Comparison of ENCODE assay signal across 8 cellular contexts in the genomic region with DNA sequence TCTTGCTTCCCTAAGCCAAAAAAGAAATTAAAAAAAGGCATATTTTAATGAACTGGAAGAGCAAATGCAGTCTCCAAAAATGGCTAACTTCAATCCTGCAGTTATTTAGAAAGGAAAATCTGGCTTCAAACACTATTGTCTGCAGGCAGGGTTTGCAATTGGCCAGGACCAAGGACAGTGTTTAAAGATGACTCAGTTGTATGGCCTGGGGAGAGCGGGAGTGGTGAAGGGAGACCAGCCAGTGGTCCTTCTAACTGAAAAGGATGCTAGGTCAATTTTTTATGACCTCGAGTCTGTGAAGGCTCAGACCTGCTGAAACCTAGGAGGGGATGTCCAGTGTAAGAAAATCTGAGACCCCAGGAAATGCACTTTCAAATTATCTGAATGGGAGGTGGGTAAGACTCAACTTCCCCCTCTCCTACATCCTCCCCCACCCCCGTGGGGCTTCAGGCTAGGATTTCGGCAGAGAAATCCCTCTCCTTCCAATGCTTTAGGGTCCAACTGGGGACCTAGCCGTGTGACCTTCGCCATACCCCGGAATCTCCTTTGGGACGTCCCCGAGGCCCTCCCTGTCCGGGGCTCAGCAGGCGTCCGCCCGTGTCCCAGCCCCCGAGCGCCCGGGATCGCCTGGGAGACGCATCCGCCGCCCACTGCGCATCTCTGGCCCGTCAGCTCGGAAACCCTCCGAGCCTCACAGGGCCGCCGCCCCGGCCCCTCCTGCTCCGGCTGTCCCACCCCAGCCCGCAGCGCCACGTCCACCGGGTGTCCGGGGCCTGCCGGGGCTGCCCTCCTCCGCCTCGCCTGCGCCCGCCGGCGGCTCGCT. TPM values are rescaled to one million over a fixed set of nuclear protein-coding genes. Genes with fewer than 3 reads are reported as not detected.
DNase-seq lines count a peak whose midpoint lies in the region; ATAC-seq, FAIRE-seq and TF ChIP-seq lines count a peak whose summit lies in the region.

No MANE protein-coding gene starts in this region.

- no peaks in the 10 kb centered on the region for H4K20me1 ChIP-seq in keratinocyte (ENCODE audit: control insufficient read depth, extremely low read depth, insufficient read depth, low read length)

- peak overlapping the region in 2 of 3 experiments; percentile 13 to 22 for H3K4me3 ChIP-seq in keratinocyte (ENCODE audit: control insufficient read depth in 2 of 3, extremely low read depth in 1 of 3, insufficient read depth in 2 of 3, low read depth in 1 of 3, low read length in 3 of 3)

- no peak for TF ChIP-seq CTCF in GM10248 (IDR thresholded peaks at IDR 0.05; ENCODE audit: control extremely low read depth, extremely low read depth, low read depth, missing control alignments)
- TF ChIP-seq CTCF in MCF 10A (IDR thresholded peaks at IDR 0.05; ENCODE audit: unreplicated experiment): no peak
- no peak for TF ChIP-seq CTCF in keratinocyte (optimal IDR thresholded peaks at IDR 0.05 in 1 of 3, IDR thresholded peaks at IDR 0.05 in 1 of 3, conservative IDR thresholded peaks at IDR 0.05 in 1 of 3; ENCODE audit: extremely low read depth in 1 of 3, insufficient read depth in 2 of 3, low read length in 3 of 3)

- dilution Hi-C loops in keratinocyte (cut with MboI; ENCODE audit: extremely low pct_ligation_motif_present, low sequenced_read_pairs): no loop called here

- no peaks in the 10 kb centered on the region for H3K79me2 ChIP-seq in keratinocyte (ENCODE audit: control insufficient read depth, insufficient read depth, low read length)

- H3K27me3 ChIP-seq in keratinocyte (ENCODE audit: control insufficient read depth, extremely low read depth, insufficient read depth, low read length): peaks cover 23% of the 10 kb centered on the region

- H3K4me3 Mint-ChIP-seq in MCF 10A (ENCODE audit: unreplicated experiment): peak overlapping the region; percentile 52

- BruUV-seq in MCF 10A (replicated peaks; lab: Mats Ljungman, UMichigan): no TSS peak

- intact Hi-C loops in MCF 10A (cut with micrococcal nuclease): no loop called here
- intact Hi-C loops in sciatic nerve (cut with DNase I): no loop called here

- no peak overlapping the region for H3K27ac Mint-ChIP-seq in MCF 10A (ENCODE audit: low read depth, unreplicated experiment)

- no peaks in the 10 kb centered on the region for H3K9me1 ChIP-seq in keratinocyte (ENCODE audit: control insufficient read depth, extremely low read depth, insufficient read depth, low read length)

- peaks cover 2% of the 10 kb centered on the region for H3K4me1 ChIP-seq in keratinocyte (ENCODE audit: control insufficient read depth, extremely low read depth, insufficient read depth, low read length)

- H3K27me3 Mint-ChIP-seq in MCF 10A (ENCODE audit: insufficient read depth, unreplicated experiment): peaks cover 33% of the 10 kb centered on the region

- no peaks in the 10 kb centered on the region for H3K36me3 Mint-ChIP-seq in MCF 10A (ENCODE audit: insufficient read depth, unreplicated experiment)

- H3K36me3 ChIP-seq in keratinocyte (ENCODE audit: control insufficient read depth in 2 of 2, extremely low read depth in 1 of 2, insufficient read depth in 2 of 2, low read length in 2 of 2): no peaks in the 10 kb centered on the region

- no peaks in the 10 kb centered on the region for H3K9me3 ChIP-seq in keratinocyte (ENCODE audit: control insufficient read depth, low read depth, low read length)

- POLR2A ChIA-PET in GM10248 (lab: Yijun Ruan, JAX): no interaction called here
- POLR2A ChIA-PET in MCF 10A (lab: Yijun Ruan, JAX): no interaction called here

- no peak overlapping the region for H3K27ac ChIP-seq in keratinocyte (ENCODE audit: control insufficient read depth, insufficient read depth, low read length)

- no peak overlapping the region for H2AFZ ChIP-seq in keratinocyte (ENCODE audit: control insufficient read depth, low read length)

- CTCF ChIA-PET in GM10248 (lab: Yijun Ruan, JAX): interaction anchor here (1.3 kb wide), 1 partner anchor 35 kb away, joined by 4 read pairs; no protein-coding TSS in a partner anchor
- CTCF ChIA-PET in MCF 10A (lab: Yijun Ruan, JAX): no interaction called here

- H3K4me1 Mint-ChIP-seq in MCF 10A (ENCODE audit: insufficient read depth, unreplicated experiment): no peaks in the 10 kb centered on the region

- no peak overlapping the region for H3K9ac ChIP-seq in keratinocyte (ENCODE audit: control insufficient read depth, extremely low read depth, insufficient read depth, low read length)

- no peaks in the 10 kb centered on the region for H3K9me3 Mint-ChIP-seq in MCF 10A (ENCODE audit: unreplicated experiment)

- DNase-seq in A172 (ENCODE audit: low spot score): peak; percentile 18
- DNase-seq in GM10248 (ENCODE audit: extremely low spot score): peak; percentile 39
- DNase-seq in NCI-H226: peak; percentile 29
- peak; percentile 23 for DNase-seq in MCF 10A (ENCODE audit: unreplicated experiment)
- no peak for DNase-seq in keratinocyte (ENCODE audit: low read depth, low spot score)
- DNase-seq in stimulated activated CD8-positive, alpha-beta memory T cell treated with anti-CD3 and anti-CD28 coated beads, Interleukin-4, amount 100 ng/mL, for 48 hours: peak; percentile 40
- DNase-seq in sciatic nerve (ENCODE audit: low spot score): no peak

- ATAC-seq in HG02678 (IDR thresholded peaks at IDR 0.05; ENCODE audit: unreplicated experiment) (peak; percentile 46), sciatic nerve (no peak)

- FAIRE-seq in keratinocyte (lab: Jason Lieb, UNC): no peak

- peak overlapping the region; percentile 50 for H3K4me2 ChIP-seq in keratinocyte (ENCODE audit: control insufficient read depth, extremely low read depth, insufficient read depth, low read depth, low read length)

RNA-seq across cellular contexts. Expression of gene RIMKLA, which starts 0.6 kb away (rescaled TPM):
- total RNA-seq in A172 (2014; rRNA removed; shearing (Covaris generic)): 0.62 TPM in 1 of 2 replicates, not detected in the other
- not detected in 2 replicates for total RNA-seq in MCF 10A (2022)
- polyA plus RNA-seq in keratinocyte: not detected in 3 replicates
- polyA plus RNA-seq in keratinocyte (2011; ENCODE audit: low read depth): not detected
- 0.01 TPM in 1 of 2 replicates, not detected in the other for polyA plus RNA-seq in keratinocyte (2011; cell fraction: cytosol; rRNA removed)
- polyA plus RNA-seq in keratinocyte (2011; cell fraction: nucleus; rRNA removed): not detected in 2 replicates
- 0.07 TPM in 1 of 2 replicates, not detected in the other for polyA plus RNA-seq in keratinocyte (2012; ENCODE audit: low replicate concordance)
- not detected in 3 replicates for polyA minus RNA-seq in keratinocyte
- not detected for polyA minus RNA-seq in keratinocyte (2011; cell fraction: cytosol; rRNA and poly(A)+ RNA removed)
- not detected in 2 replicates for polyA minus RNA-seq in keratinocyte (2011; cell fraction: nucleus; rRNA and poly(A)+ RNA removed)
- total RNA-seq in sciatic nerve: 0.49 TPM

RNA-seq across cellular contexts. Expression of gene FOXJ3, which starts 45.0 kb away (rescaled TPM):
- total RNA-seq in A172 (2014; rRNA removed; shearing (Covaris generic)): 20.4 and 27.3 TPM in 2 replicates
- total RNA-seq in MCF 10A (2022) (42.2 and 43.7 TPM in 2 replicates), sciatic nerve (76.4 TPM)
- polyA plus RNA-seq in keratinocyte: 26.7 to 40.2 TPM (median 30.2 TPM) in 3 replicates
- 17.4 TPM for polyA plus RNA-seq in keratinocyte (2011; ENCODE audit: low read depth)
- 14.9 and 25.9 TPM in 2 replicates for polyA plus RNA-seq in keratinocyte (2011; cell fraction: cytosol; rRNA removed)
- 56.6 and 57.9 TPM in 2 replicates for polyA plus RNA-seq in keratinocyte (2011; cell fraction: nucleus; rRNA removed)
- 17.6 and 20.7 TPM in 2 replicates for polyA plus RNA-seq in keratinocyte (2012; ENCODE audit: low replicate concordance)
- 29.2 to 60.9 TPM (median 55.4 TPM) in 3 replicates for polyA minus RNA-seq in keratinocyte
- 20.7 TPM for polyA minus RNA-seq in keratinocyte (2011; cell fraction: cytosol; rRNA and poly(A)+ RNA removed)
- 19.0 and 66.6 TPM in 2 replicates for polyA minus RNA-seq in keratinocyte (2011; cell fraction: nucleus; rRNA and poly(A)+ RNA removed)

Comparison
In these comparisons a context has a peak if more than half of its experiments do, and no peak if none do; other contexts are left out.
1. DNase-seq: peak in A172 (single experiment), GM10248 (single experiment), NCI-H226 (single experiment), MCF 10A (single experiment) and stimulated activated CD8-positive, alpha-beta memory T cell treated with anti-CD3 and anti-CD28 coated beads, Interleukin-4, amount 100 ng/mL, for 48 hours (single experiment); none in keratinocyte (single experiment) and sciatic nerve (single experiment).